Comparison of ENCODE assay signal across 20 cellular contexts in the genomic region with DNA sequence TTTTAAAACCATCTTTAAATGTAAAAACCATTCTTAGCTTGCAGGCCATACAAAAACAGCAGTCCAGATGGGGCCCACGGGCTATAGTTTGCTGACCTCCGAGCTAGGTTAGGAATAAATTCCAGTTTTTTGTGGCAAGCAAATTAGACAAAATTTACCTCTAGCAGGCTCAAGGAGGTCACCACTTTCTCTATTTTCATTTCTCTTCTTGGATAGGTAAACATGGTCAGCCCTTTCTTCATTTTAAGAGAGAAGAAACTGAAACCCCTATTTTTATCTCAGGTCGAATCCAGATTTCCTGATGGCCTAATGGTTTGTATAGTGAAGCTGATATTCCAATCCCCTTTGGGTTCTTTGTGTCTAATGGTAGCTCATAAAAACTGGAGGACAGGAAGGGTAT.
"Had no signal": no experiment of that assay in that cellular context is flagged by ENCODE, and none has a peak within 500 bp of the region (broad histone marks: within the 10 kb centered on the region; RNA-seq: fewer than 3 reads in every experiment).

No MANE protein-coding gene starts in this region.

- H3K4me3 ChIP-seq: colonic mucosa, esophagus muscularis mucosa, left ventricle myocardium inferior, prostate gland, skin epidermis had no signal

- DNase-seq: activated CD4-positive, CD25-positive, alpha-beta regulatory T cell; activated CD8-positive, alpha-beta memory T cell treated with anti-CD3 and anti-CD28 coated beads, Interleukin-2, amount 10 ng/mL, durations not matched to agents 7 days and 5 days; activated gamma-delta T cell; activated T-cell treated with anti-CD3 and anti-CD28 coated beads, Interleukin-2, amount 50 U/mL, for 1 hour; amygdala; central memory CD4-positive, alpha-beta T cell; colonic mucosa; effector CD4-positive, alpha-beta T cell; left ventricle myocardium inferior; natural killer cell; nucleus accumbens; right cardiac atrium; stimulated activated CD4-positive, alpha-beta T cell treated with anti-CD3 and anti-CD28 coated beads, Interleukin-15, amount 100 ng/mL, for 24 hours; stimulated activated CD4-positive, alpha-beta T cell treated with anti-CD3 and anti-CD28 coated beads, Interleukin-4, amount 100 ng/mL, for 24 hours; stimulated activated naive CD8-positive, alpha-beta T cell treated with anti-CD3 and anti-CD28 coated beads, Interleukin-15, Interleukin-2, amounts not matched to agents 100 U/mL and 50 U/mL, for 24 hours; trophoblast cell had no signal

- H3K27ac ChIP-seq: colonic mucosa, esophagus muscularis mucosa, left ventricle myocardium inferior, prostate gland, skin epidermis had no signal

- ATAC-seq: activated CD8-positive, alpha-beta memory T cell treated with anti-CD3 and anti-CD28 coated beads, Interleukin-2, amount 10 ng/mL, durations not matched to agents 7 days and 5 days; activated naive CD4-positive, alpha-beta T cell treated with anti-CD3 and anti-CD28 coated beads, Interleukin-2, amount 50 U/mL, for 72 hours; natural killer cell; right cardiac atrium; stimulated activated naive CD8-positive, alpha-beta T cell treated with anti-CD3 and anti-CD28 coated beads, Interleukin-15, Interleukin-2, amounts not matched to agents 100 U/mL and 50 U/mL, for 24 hours had no signal

- H3K9me3 ChIP-seq: colonic mucosa, esophagus muscularis mucosa, left ventricle myocardium inferior, prostate gland had no signal

- H3K27me3 ChIP-seq: colonic mucosa, esophagus muscularis mucosa had no signal

- H3K4me1 ChIP-seq: prostate gland had no signal
